Comparison of ENCODE assay signal across 7 cellular contexts in the genomic region with DNA sequence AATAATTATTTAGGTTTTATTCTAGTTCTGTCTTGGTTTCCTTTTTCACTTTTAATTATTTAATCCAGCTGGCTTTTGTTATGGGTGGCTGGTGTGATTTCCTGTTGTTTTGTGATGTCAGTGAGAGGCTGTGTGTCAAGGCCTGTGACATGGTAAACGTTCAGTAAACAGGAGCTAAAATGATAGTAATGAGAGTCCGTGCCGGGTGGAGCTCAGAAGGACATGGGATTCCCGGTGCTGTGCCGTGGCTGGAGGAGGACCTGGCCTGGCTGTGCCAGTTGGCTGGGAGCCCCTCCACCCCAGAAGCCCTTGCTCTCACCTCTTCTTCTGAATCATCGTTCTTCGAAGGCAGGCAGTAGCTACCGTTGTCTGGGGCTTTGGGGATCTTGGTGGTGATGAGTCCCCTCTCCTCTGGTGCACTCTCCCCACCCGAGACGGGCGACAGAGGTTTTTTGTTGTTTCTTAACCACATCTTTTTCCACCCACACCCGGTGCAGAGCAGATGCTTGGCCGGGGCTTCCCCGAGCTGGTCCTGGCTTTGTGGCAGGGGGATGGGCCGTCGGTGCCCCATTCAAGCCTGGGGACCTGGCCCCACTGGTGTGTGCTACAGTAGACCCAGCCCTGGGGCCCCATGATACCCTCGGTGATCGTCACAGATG. TPM values are rescaled to one million over a fixed set of nuclear protein-coding genes. Genes with fewer than 3 reads are reported as not detected.
DNase-seq lines count a peak whose midpoint lies in the region; ATAC-seq, FAIRE-seq and TF ChIP-seq lines count a peak whose summit lies in the region.

No MANE protein-coding gene starts in this region.

- H3K4me1 ChIP-seq in left lung (peaks cover 46 to 100% of the 10 kb centered on the region in 2 donors), trophoblast cell (ENCODE audit: control insufficient read depth in 1 of 2, insufficient read depth in 2 of 2, low read length in 2 of 2) (peaks cover 0 to 4% of the 10 kb centered on the region in 2 experiments)

- peak; percentile 74 for ATAC-seq in HG03175 (IDR thresholded peaks at IDR 0.05; ENCODE audit: unreplicated experiment)
- ATAC-seq in left lung = peak; percentile 38

- H3K36me3 Mint-ChIP-seq in T-helper 2 cell treated with Interferon-gamma antibody and Interleukin-4, amounts not matched to agents 5 μg/mL and 100 μg/mL, for 36 hours (ENCODE audit: low read depth) = peaks cover 41% of the 10 kb centered on the region

- H3K27ac Mint-ChIP-seq in T-helper 2 cell treated with Interferon-gamma antibody and Interleukin-4, amounts not matched to agents 5 μg/mL and 100 μg/mL, for 36 hours = peak overlapping the region; percentile 98

- no peaks in the 10 kb centered on the region for H3K79me1 ChIP-seq in trophoblast cell (ENCODE audit: low read length)

- DNase-seq in GM19239 (ENCODE audit: insufficient read length, low spot score) (no peak), astrocyte of the spinal cord (ENCODE audit: low read depth, low spot score) (peak; percentile 60), left lung (no peak), trophoblast cell (no peak)
- peak; percentile 88 for DNase-seq in T-helper 2 cell treated with Interferon-gamma antibody and Interleukin-4, amounts not matched to agents 5 μg/mL and 100 μg/mL, for 36 hours (ENCODE audit: low spot score)
- peak; percentile 78 for DNase-seq in stimulated activated CD8-positive, alpha-beta memory T cell treated with anti-CD3 and anti-CD28 coated beads, Interleukin-12 subunit alpha, Interleukin-12 subunit beta, amount 100 ng/mL, for 4 hours (ENCODE audit: low read depth)

- peaks cover 80% of the 10 kb centered on the region for H3K4me1 Mint-ChIP-seq in T-helper 2 cell treated with Interferon-gamma antibody and Interleukin-4, amounts not matched to agents 5 μg/mL and 100 μg/mL, for 36 hours (ENCODE audit: low read depth)

- H4K12ac ChIP-seq in trophoblast cell (ENCODE audit: low read depth, low read length) = no peak overlapping the region

- H3K79me2 ChIP-seq in trophoblast cell (ENCODE audit: control insufficient read depth, insufficient read depth, low read length, poor library complexity) = no peaks in the 10 kb centered on the region

- no peak overlapping the region for H2BK120ac ChIP-seq in trophoblast cell (ENCODE audit: insufficient read depth, low read length, poor library complexity)

- no peak overlapping the region for H4K91ac ChIP-seq in trophoblast cell (ENCODE audit: low read depth, low read length)

- peak overlapping the region; percentile 64 to 75 for H3K27ac ChIP-seq in left lung
- H3K27ac ChIP-seq in trophoblast cell (ENCODE audit: low read depth, low read length) = no peak overlapping the region

- H2BK5ac ChIP-seq in trophoblast cell (ENCODE audit: low read depth, low read length, poor library complexity) = no peak overlapping the region

- H3K4ac ChIP-seq in trophoblast cell (ENCODE audit: low read depth, low read length) = no peak overlapping the region

- H3K9me3 Mint-ChIP-seq in T-helper 2 cell treated with Interferon-gamma antibody and Interleukin-4, amounts not matched to agents 5 μg/mL and 100 μg/mL, for 36 hours = no peaks in the 10 kb centered on the region

- H2BK12ac ChIP-seq in trophoblast cell (ENCODE audit: low read length) = no peak overlapping the region

- H3K27me3 Mint-ChIP-seq in T-helper 2 cell treated with Interferon-gamma antibody and Interleukin-4, amounts not matched to agents 5 μg/mL and 100 μg/mL, for 36 hours (ENCODE audit: low read depth) = no peaks in the 10 kb centered on the region

- H3K27me3 ChIP-seq in left lung = no peaks in the 10 kb centered on the region
- no peaks in the 10 kb centered on the region for H3K27me3 ChIP-seq in trophoblast cell (ENCODE audit: insufficient read depth, low read length)

- H3K4me2 ChIP-seq in trophoblast cell (ENCODE audit: low read length) = no peak overlapping the region

- peak; percentile 91 for FAIRE-seq in GM19239 (lab: Jason Lieb, UNC)

- no CpG with 5 or more reads among the region's 18 CpGs for WGBS in trophoblast cell (ENCODE audit: extremely low coverage, insufficient coverage, insufficient read length)

- no peak overlapping the region for H4K8ac ChIP-seq in trophoblast cell (ENCODE audit: low read depth, low read length)

- TF ChIP-seq CTCF in astrocyte of the spinal cord (IDR thresholded peaks at IDR 0.05; ENCODE audit: low read depth, low read length) = no peak
- no peak for TF ChIP-seq CTCF in left lung (IDR thresholded peaks at IDR 0.05)

- intact Hi-C loops in left lung (cut with DNase I) = no loop called here

- no peak overlapping the region for H3K4me3 ChIP-seq in astrocyte of the spinal cord (ENCODE audit: low read depth, low read length)
- no peak overlapping the region for H3K4me3 ChIP-seq in left lung
- H3K4me3 ChIP-seq in trophoblast cell (ENCODE audit: low read depth, low read length) = no peak overlapping the region

- H3K4me3 Mint-ChIP-seq in T-helper 2 cell treated with Interferon-gamma antibody and Interleukin-4, amounts not matched to agents 5 μg/mL and 100 μg/mL, for 36 hours = peak overlapping the region; percentile 81

- H3K23ac ChIP-seq in trophoblast cell (ENCODE audit: low read length) = no peak overlapping the region

- no peak overlapping the region for H3K9ac ChIP-seq in trophoblast cell (ENCODE audit: low read length)

- H2AK5ac ChIP-seq in trophoblast cell (ENCODE audit: low read length) = no peak overlapping the region

- no peak overlapping the region for H2AFZ ChIP-seq in trophoblast cell (ENCODE audit: insufficient read depth, low read length, poor library complexity)

- no peak overlapping the region for H3K18ac ChIP-seq in trophoblast cell (ENCODE audit: low read length)

- peaks cover 0 to 1% of the 10 kb centered on the region in 2 donors for H3K36me3 ChIP-seq in left lung
- H3K36me3 ChIP-seq in trophoblast cell (ENCODE audit: control insufficient read depth in 1 of 2, insufficient read depth in 2 of 2, low read length in 2 of 2) = no peaks in the 10 kb centered on the region

- H3K9me3 ChIP-seq in left lung (no peaks in the 10 kb centered on the region), trophoblast cell (ENCODE audit: insufficient read depth, low read depth, low read length) (peaks cover 3% of the 10 kb centered on the region)

- in situ Hi-C loops in astrocyte of the spinal cord (cut with HindIII; ENCODE audit: low sequenced_read_pairs) = no loop called here

- no peak overlapping the region for H3K14ac ChIP-seq in trophoblast cell (ENCODE audit: low read length)

RNA-seq across cellular contexts. Expression of gene SH2B3, which starts 29.1 kb away (rescaled TPM):
- total RNA-seq in left lung = 10 to 100 TPM; 26.9 to 42.0 TPM
- polyA plus RNA-seq in trophoblast cell (2013) = 5.1 and 5.4 TPM in 2 replicates

Comparison
In these comparisons a context has a peak if more than half of its experiments do, and no peak if none do; other contexts are left out.
1. DNase-seq: peak in T-helper 2 cell treated with Interferon-gamma antibody and Interleukin-4, amounts not matched to agents 5 μg/mL and 100 μg/mL, for 36 hours (single experiment), astrocyte of the spinal cord (single experiment) and stimulated activated CD8-positive, alpha-beta memory T cell treated with anti-CD3 and anti-CD28 coated beads, Interleukin-12 subunit alpha, Interleukin-12 subunit beta, amount 100 ng/mL, for 4 hours (single experiment); none in GM19239 (single experiment), left lung (0 of 2) and trophoblast cell (0 of 2).